10 cellular contexts compared by ENCODE assay signal in genomic region chr14:68199465-68200145, GRCh38.
DNase-seq lines count a peak whose midpoint lies in the region; ATAC-seq and TF ChIP-seq lines count a peak whose summit lies in the region.
"Had no signal": no experiment of that assay in that cellular context is flagged by ENCODE, and none has a peak within 500 bp of the region (broad histone marks: within the 10 kb centered on the region; RNA-seq: fewer than 3 reads in every experiment).

No MANE protein-coding gene starts in this region.

- peak overlapping the region; percentile 94 for H3K27ac Mint-ChIP-seq in chondrocyte (ENCODE audit: unreplicated experiment)
- H3K27ac Mint-ChIP-seq: activated CD4-positive, alpha-beta T cell treated with anti-CD3 and anti-CD28 coated beads for 36 hours had no signal

- no peaks in the 10 kb centered on the region for H3K27me3 ChIP-seq in HUES48 (ENCODE audit: control insufficient read depth, insufficient read depth, low read length)

- no peaks in the 10 kb centered on the region for H3K36me3 ChIP-seq in HUES48 (ENCODE audit: control insufficient read depth, insufficient read depth, low read length)

- no peaks in the 10 kb centered on the region for H3K27me3 Mint-ChIP-seq in chondrocyte (ENCODE audit: low read depth)
- H3K27me3 Mint-ChIP-seq: activated CD4-positive, alpha-beta T cell treated with anti-CD3 and anti-CD28 coated beads for 36 hours had no signal

- peaks cover 11% of the 10 kb centered on the region for H3K9me3 Mint-ChIP-seq in chondrocyte (ENCODE audit: low read depth)

- DNase-seq in chondrocyte (ENCODE audit: low spot score) (no peak), islet precursor cell (peak; percentile 84), superior temporal gyrus (ENCODE audit: extremely low spot score) (no peak), NCI-H82 (lab: John Stamatoyannopoulos, UW) (no peak)
- DNase-seq in activated naive CD4-positive, alpha-beta T cell (lab: John Stamatoyannopoulos, UW) = no peak
- DNase-seq: activated CD4-positive, alpha-beta T cell treated with anti-CD3 and anti-CD28 coated beads for 36 hours; NCI-H1694 had no signal

- TF ChIP-seq CTCF in chondrocyte (IDR thresholded peaks at IDR 0.05) = no peak

- no peaks in the 10 kb centered on the region for H3K9me3 ChIP-seq in HUES48 (ENCODE audit: control insufficient read depth, insufficient read depth, low read length)

- peaks cover 26% of the 10 kb centered on the region for H3K4me1 Mint-ChIP-seq in chondrocyte (ENCODE audit: low read depth)

- H3K9ac ChIP-seq in HUES48 (ENCODE audit: low read depth, low read length) = no peak overlapping the region

- ATAC-seq in HG03442 (IDR thresholded peaks at IDR 0.05; ENCODE audit: unreplicated experiment) = no peak
- ATAC-seq: activated CD4-positive, alpha-beta T cell treated with anti-CD3 and anti-CD28 coated beads for 36 hours had no signal

- H3K4me1 ChIP-seq in HUES48 (ENCODE audit: control insufficient read depth, insufficient read depth, low read length) = peaks cover 43% of the 10 kb centered on the region

- H3K27ac ChIP-seq in HUES48 (ENCODE audit: low read depth, low read length) (peak overlapping the region; percentile 65), skin epidermis (peak overlapping the region in 15 of 21 experiments; percentile 5 to 74 (median 57))

- no peak overlapping the region for H3K4me3 ChIP-seq in HUES48 (ENCODE audit: low read depth, low read length)
- H3K4me3 ChIP-seq in skin epidermis = no peak overlapping the region

- no peaks in the 10 kb centered on the region for H3K36me3 Mint-ChIP-seq in chondrocyte (ENCODE audit: low read depth)

- H3K4me3 Mint-ChIP-seq in chondrocyte (ENCODE audit: unreplicated experiment) = peak overlapping the region; percentile 31
- H3K4me3 Mint-ChIP-seq: activated CD4-positive, alpha-beta T cell treated with anti-CD3 and anti-CD28 coated beads for 36 hours had no signal
